In genomic region chr2:44560352-44560751, GRCh38 we compare ENCODE assay signal across 12 cellular contexts.
DNase-seq lines count a peak whose midpoint lies in the region; ATAC-seq and TF ChIP-seq lines count a peak whose summit lies in the region.
"Had no signal": no experiment of that assay in that cellular context is flagged by ENCODE, and none has a peak within 500 bp of the region (broad histone marks: within the 10 kb centered on the region; RNA-seq: fewer than 3 reads in every experiment).

No MANE protein-coding gene starts in this region.

- H3K4me1 ChIP-seq in left ventricle myocardium inferior: no peaks in the 10 kb centered on the region
- H3K4me1 ChIP-seq in OCI-LY1 (ENCODE audit: insufficient read depth, low read length, severe bottlenecking): no peaks in the 10 kb centered on the region
- H3K4me1 ChIP-seq in esophagus squamous epithelium: no peaks in the 10 kb centered on the region

- H3K4me3 Mint-ChIP-seq in type B pancreatic cell: no peak overlapping the region
- no peak overlapping the region for H3K4me3 Mint-ChIP-seq in natural killer cell treated with Interleukin-12 subunit alpha and Interleukin-12 subunit beta and Interleukin-15 and Interleukin-18, amount 100 ng/mL, for 72 hours
- H3K4me3 Mint-ChIP-seq: stimulated activated naive CD8-positive, alpha-beta T cell treated with anti-CD3 and anti-CD28 coated beads, Interleukin-15, amount 100 ng/mL, for 72 hours had no signal

- H3K27ac ChIP-seq in left ventricle myocardium inferior (replicated peaks) (no peak overlapping the region), OCI-LY1 (ENCODE audit: low read depth, low read length, poor library complexity, severe bottlenecking) (no peak overlapping the region), esophagus squamous epithelium (no peak overlapping the region)

- H3K27me3 ChIP-seq in left ventricle myocardium inferior (ENCODE audit: low read depth) (no peaks in the 10 kb centered on the region), OCI-LY1 (ENCODE audit: insufficient read depth, low read length) (no peaks in the 10 kb centered on the region), esophagus squamous epithelium (no peaks in the 10 kb centered on the region)

- no peaks in the 10 kb centered on the region for H3K79me2 ChIP-seq in OCI-LY1 (ENCODE audit: insufficient read depth, low read length)

- DNase-seq in left ventricle myocardium inferior (no peak), Right ventricle myocardium inferior (ENCODE audit: missing footprints) (no peak), esophagus squamous epithelium (lab: John Stamatoyannopoulos, UW) (no peak), type B pancreatic cell (ENCODE audit: extremely low spot score, unreplicated experiment) (no peak)
- DNase-seq in natural killer cell treated with Interleukin-12 subunit alpha and Interleukin-12 subunit beta and Interleukin-15 and Interleukin-18, amount 100 ng/mL, for 72 hours (ENCODE audit: low spot score): no peak
- DNase-seq in activated CD8-positive, alpha-beta memory T cell treated with anti-CD3 and anti-CD28 coated beads, Interleukin-2, amount 50 U/mL, for 4 hours: no peak
- DNase-seq: central memory CD4-positive, alpha-beta T cell; NCI-H510A treated with DMSO at 0.1 percent for 48 hours; retina had no signal

- no peaks in the 10 kb centered on the region for H3K9me2 ChIP-seq in OCI-LY1 (ENCODE audit: low read depth, low read length)

- no peaks in the 10 kb centered on the region for H3K9me3 Mint-ChIP-seq in type B pancreatic cell
- H3K9me3 Mint-ChIP-seq in natural killer cell treated with Interleukin-12 subunit alpha and Interleukin-12 subunit beta and Interleukin-15 and Interleukin-18, amount 100 ng/mL, for 72 hours: no peaks in the 10 kb centered on the region

- no peaks in the 10 kb centered on the region for H4K20me1 ChIP-seq in OCI-LY1 (ENCODE audit: insufficient read depth, low read length)

- intact Hi-C loops in left ventricle myocardium inferior (cut with micrococcal nuclease): no loop called here
- intact Hi-C loops in Right ventricle myocardium inferior (cut with DNase I): loop anchor here (10.0 kb wide), 1 partner anchor 394 kb away; no protein-coding TSS in a partner anchor
- intact Hi-C loops in esophagus squamous epithelium (cut with DNase I): no loop called here

- H3K27ac Mint-ChIP-seq in type B pancreatic cell: no peak overlapping the region
- no peak overlapping the region for H3K27ac Mint-ChIP-seq in natural killer cell treated with Interleukin-12 subunit alpha and Interleukin-12 subunit beta and Interleukin-15 and Interleukin-18, amount 100 ng/mL, for 72 hours
- H3K27ac Mint-ChIP-seq: stimulated activated naive CD8-positive, alpha-beta T cell treated with anti-CD3 and anti-CD28 coated beads, Interleukin-15, amount 100 ng/mL, for 72 hours had no signal

- 75 to 77% methylated on average over 4 of the region's 4 CpGs for WGBS in esophagus squamous epithelium, 2 donors

- H3K36me3 ChIP-seq in left ventricle myocardium inferior: no peaks in the 10 kb centered on the region
- H3K36me3 ChIP-seq in OCI-LY1 (ENCODE audit: insufficient read depth, low read length): no peaks in the 10 kb centered on the region
- H3K36me3 ChIP-seq in esophagus squamous epithelium: peaks cover 0 to 3% (median 0%) of the 10 kb centered on the region in 3 donors

- H3K36me3 Mint-ChIP-seq in type B pancreatic cell: peaks cover 4% of the 10 kb centered on the region
- H3K36me3 Mint-ChIP-seq in natural killer cell treated with Interleukin-12 subunit alpha and Interleukin-12 subunit beta and Interleukin-15 and Interleukin-18, amount 100 ng/mL, for 72 hours: no peaks in the 10 kb centered on the region

- H3K4me2 ChIP-seq in OCI-LY1 (ENCODE audit: low read length): no peak overlapping the region

- H3K9ac ChIP-seq in OCI-LY1 (ENCODE audit: low read length): no peak overlapping the region

- ATAC-seq in Right ventricle myocardium inferior: no peak
- no peak for ATAC-seq in HG03565 (IDR thresholded peaks at IDR 0.05; ENCODE audit: unreplicated experiment)
- ATAC-seq in natural killer cell treated with Interleukin-12 subunit alpha and Interleukin-12 subunit beta and Interleukin-15 and Interleukin-18, amount 100 ng/mL, for 72 hours: no peak
- ATAC-seq: stimulated activated naive CD8-positive, alpha-beta T cell treated with anti-CD3 and anti-CD28 coated beads, Interleukin-15, amount 100 ng/mL, for 72 hours had no signal

- H3K27me3 Mint-ChIP-seq in type B pancreatic cell: no peaks in the 10 kb centered on the region
- H3K27me3 Mint-ChIP-seq in natural killer cell treated with Interleukin-12 subunit alpha and Interleukin-12 subunit beta and Interleukin-15 and Interleukin-18, amount 100 ng/mL, for 72 hours: no peaks in the 10 kb centered on the region
- H3K27me3 Mint-ChIP-seq: stimulated activated naive CD8-positive, alpha-beta T cell treated with anti-CD3 and anti-CD28 coated beads, Interleukin-15, amount 100 ng/mL, for 72 hours had no signal

- TF ChIP-seq POLR2A in esophagus squamous epithelium (IDR thresholded peaks at IDR 0.05): no peak

- no peaks in the 10 kb centered on the region for H3K4me1 Mint-ChIP-seq in type B pancreatic cell (ENCODE audit: unreplicated experiment)
- H3K4me1 Mint-ChIP-seq in natural killer cell treated with Interleukin-12 subunit alpha and Interleukin-12 subunit beta and Interleukin-15 and Interleukin-18, amount 100 ng/mL, for 72 hours (ENCODE audit: low read depth in 2 of 2): no peaks in the 10 kb centered on the region
- H3K4me1 Mint-ChIP-seq: stimulated activated naive CD8-positive, alpha-beta T cell treated with anti-CD3 and anti-CD28 coated beads, Interleukin-15, amount 100 ng/mL, for 72 hours had no signal

- H2AFZ ChIP-seq in OCI-LY1 (ENCODE audit: low read length): no peak overlapping the region

- TF ChIP-seq CTCF in left ventricle myocardium inferior (IDR thresholded peaks at IDR 0.05; ENCODE audit: borderline replicate concordance): peak; percentile 48
- peak; percentile 28; the same call in 1 of the 2 replicates for TF ChIP-seq CTCF in OCI-LY1 (IDR thresholded peaks at IDR 0.05; ENCODE audit: low read length)
- TF ChIP-seq CTCF in esophagus squamous epithelium (IDR thresholded peaks at IDR 0.05): peak in 4 of 6 experiments; percentile 8 to 50 (median 12)
- TF ChIP-seq CTCF in type B pancreatic cell (conservative IDR thresholded peaks at IDR 0.05): peak; percentile 45

- H3F3A ChIP-seq in OCI-LY1 (ENCODE audit: insufficient read depth, low read length): no peaks in the 10 kb centered on the region

- H3K4me3 ChIP-seq in left ventricle myocardium inferior (no peak overlapping the region), OCI-LY1 (ENCODE audit: low read depth, low read length, poor library complexity, severe bottlenecking) (no peak overlapping the region), esophagus squamous epithelium (no peak overlapping the region)

- H3K9me3 ChIP-seq in left ventricle myocardium inferior (replicated peaks) (no peaks in the 10 kb centered on the region), OCI-LY1 (ENCODE audit: low read length) (no peaks in the 10 kb centered on the region), esophagus squamous epithelium (no peaks in the 10 kb centered on the region)
